ENCODE assay signal across 16 cellular contexts in the genomic region with DNA sequence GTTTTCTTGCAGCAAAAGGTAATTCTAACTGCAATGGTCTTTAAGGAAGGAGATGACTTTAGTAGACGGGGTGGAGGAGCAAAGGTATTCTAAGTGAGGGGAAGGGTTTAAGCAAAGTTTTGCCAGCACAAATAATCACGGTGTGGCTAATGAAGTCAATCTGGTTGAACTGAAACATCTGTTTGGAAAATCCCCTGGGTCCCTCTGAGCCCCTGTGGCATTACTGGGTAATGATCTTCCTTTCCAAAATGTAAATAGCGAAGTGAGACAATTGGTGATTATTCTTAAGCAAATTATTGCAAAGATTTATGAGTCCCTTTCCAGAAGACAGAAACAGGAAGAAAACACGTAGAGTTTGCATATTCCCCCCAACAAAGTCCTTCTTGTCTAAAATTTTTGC.
DNase-seq lines count a peak whose midpoint lies in the region; ATAC-seq lines count a peak whose summit lies in the region.
"Had no signal": no experiment of that assay in that cellular context is flagged by ENCODE, and none has a peak within 500 bp of the region (broad histone marks: within the 10 kb centered on the region; RNA-seq: fewer than 3 reads in every experiment).

No MANE protein-coding gene starts in this region.

- peak overlapping the region; percentile 4 to 76 (median 55); a peak in 19 of 22 replicates for H3K4me2 ChIP-seq in BLaER1 treated with 17β-estradiol and CSF1 and Interleukin-3, amounts not matched to agents 10 nM and 100 nM
- H3K4me2 ChIP-seq: PC-9 had no signal

- H3K27me3 ChIP-seq in BLaER1 treated with 17β-estradiol and CSF1 and Interleukin-3, amounts not matched to agents 10 nM and 100 nM: no peaks in the 10 kb centered on the region
- H3K27me3 ChIP-seq: esophagus squamous epithelium, testis had no signal

- no peaks in the 10 kb centered on the region for H4K20me1 ChIP-seq in BLaER1 treated with 17β-estradiol and CSF1 and Interleukin-3, amounts not matched to agents 10 nM and 100 nM

- peak; percentile 71 for DNase-seq in NCI-H82 (lab: John Stamatoyannopoulos, UW)
- no peak for DNase-seq in GM19240 (ENCODE audit: insufficient read length, low spot score)
- DNase-seq in activated CD4-positive, alpha-beta T cell treated with anti-CD3 and anti-CD28 coated beads, Interleukin-2, amount 50 U/mL, for 48 hours: no peak
- no peak for DNase-seq in kidney tubule cell (ENCODE audit: low spot score)
- DNase-seq: activated CD8-positive, alpha-beta T cell treated with anti-CD3 and anti-CD28 coated beads for 36 hours; activated naive CD8-positive, alpha-beta T cell treated with anti-CD3 and anti-CD28 coated beads, Interleukin-2, amount 10 ng/mL, durations not matched to agents 7 days and 5 days; cerebellar nuclear complex; DND-41; esophagus squamous epithelium; NCI-H2081; PC-9; testis had no signal

- H3K9ac ChIP-seq in BLaER1 treated with 17β-estradiol and CSF1 and Interleukin-3, amounts not matched to agents 10 nM and 100 nM: no peak overlapping the region

- no peaks in the 10 kb centered on the region for H3K36me3 ChIP-seq in BLaER1 treated with 17β-estradiol and CSF1 and Interleukin-3, amounts not matched to agents 10 nM and 100 nM
- H3K36me3 ChIP-seq: esophagus squamous epithelium had no signal

- H3K27ac ChIP-seq in BLaER1 treated with 17β-estradiol and CSF1 and Interleukin-3, amounts not matched to agents 10 nM and 100 nM: peak overlapping the region in 2 of 11 experiments; percentile 13 to 27; a peak in 2 of 22 replicates
- H3K27ac ChIP-seq: esophagus squamous epithelium, PC-9, testis had no signal

- peaks cover 0 to 16% (median 6%) of the 10 kb centered on the region in 11 experiments; a peak in 5 of 22 replicates for H3K9me3 ChIP-seq in BLaER1 treated with 17β-estradiol and CSF1 and Interleukin-3, amounts not matched to agents 10 nM and 100 nM (replicated peaks in 1 of 11)
- H3K9me3 ChIP-seq: esophagus squamous epithelium, testis had no signal

- peaks cover 0 to 23% (median 16%) of the 10 kb centered on the region in 10 experiments; a peak in 18 of 20 replicates for H3K4me1 ChIP-seq in BLaER1 treated with 17β-estradiol and CSF1 and Interleukin-3, amounts not matched to agents 10 nM and 100 nM
- H3K4me1 ChIP-seq: testis had no signal

- H3K4me3 ChIP-seq in BLaER1 treated with 17β-estradiol and CSF1 and Interleukin-3, amounts not matched to agents 10 nM and 100 nM: no peak overlapping the region
- H3K4me3 ChIP-seq: esophagus squamous epithelium, PC-9, testis had no signal

- peak; percentile 73 for ATAC-seq in GM18909 (IDR thresholded peaks at IDR 0.05; ENCODE audit: poor library complexity, unreplicated experiment)
- ATAC-seq in HG02852 (IDR thresholded peaks at IDR 0.05; ENCODE audit: unreplicated experiment): peak; percentile 70
- ATAC-seq in HG03469 (IDR thresholded peaks at IDR 0.05; ENCODE audit: unreplicated experiment): no peak
- ATAC-seq: activated CD8-positive, alpha-beta T cell treated with anti-CD3 and anti-CD28 coated beads for 36 hours had no signal
